In the genomic region with DNA sequence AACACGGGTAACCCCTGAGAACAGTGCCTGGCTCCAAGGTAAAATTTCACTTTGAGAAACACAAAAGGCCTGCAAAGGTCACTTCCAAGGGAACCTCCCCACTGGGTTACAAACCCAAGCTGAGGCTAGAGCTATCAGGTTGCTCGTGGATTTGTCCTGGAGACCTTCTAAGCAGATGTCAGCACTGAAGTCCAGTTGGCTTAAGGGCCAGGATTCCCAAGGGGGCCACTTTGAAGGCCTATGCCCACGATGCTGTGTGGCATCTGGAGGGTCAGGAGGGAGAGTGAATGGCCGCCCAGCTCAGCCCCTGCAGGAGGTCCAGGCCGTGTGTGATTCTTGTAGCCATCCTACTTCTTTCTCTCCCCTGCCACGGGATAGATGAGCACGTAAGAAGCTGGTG, we compare ENCODE assay signal across 24 cellular contexts.
"Had no signal": no experiment of that assay in that cellular context is flagged by ENCODE, and none has a peak within 500 bp of the region (broad histone marks: within the 10 kb centered on the region; RNA-seq: fewer than 3 reads in every experiment).

No MANE protein-coding gene starts in this region.

- H3K36me3 Mint-ChIP-seq: naive thymus-derived CD4-positive, alpha-beta T cell; natural killer cell; stimulated activated effector memory CD8-positive, alpha-beta T cell treated with anti-CD3 and anti-CD28 coated beads, Interleukin-12 subunit alpha, Interleukin-12 subunit beta, amount 100 ng/mL, for 72 hours; stimulated activated naive B cell treated with anti-CD40 and anti-IgM and Interleukin-4, amounts not matched to agents 10 μg/mL and 1 μg/mL and 100 μg/mL, for 72 hours had no signal

- H3K27ac Mint-ChIP-seq: naive thymus-derived CD4-positive, alpha-beta T cell; natural killer cell; nephron; neural progenitor cell; progenitor cell of endocrine pancreas; stimulated activated effector memory CD8-positive, alpha-beta T cell treated with anti-CD3 and anti-CD28 coated beads, Interleukin-12 subunit alpha, Interleukin-12 subunit beta, amount 100 ng/mL, for 72 hours; stimulated activated naive B cell treated with anti-CD40 and anti-IgM and Interleukin-4, amounts not matched to agents 10 μg/mL and 1 μg/mL and 100 μg/mL, for 72 hours; stimulated activated naive CD8-positive, alpha-beta T cell treated with anti-CD3 and anti-CD28 coated beads, Interleukin-15, Interleukin-2, amounts not matched to agents 100 ng/mL and 50 ng/mL, for 24 hours had no signal

- H3K4me3 Mint-ChIP-seq: naive thymus-derived CD4-positive, alpha-beta T cell; natural killer cell; nephron; neural progenitor cell; stimulated activated effector memory CD8-positive, alpha-beta T cell treated with anti-CD3 and anti-CD28 coated beads, Interleukin-12 subunit alpha, Interleukin-12 subunit beta, amount 100 ng/mL, for 72 hours; stimulated activated naive B cell treated with anti-CD40 and anti-IgM and Interleukin-4, amounts not matched to agents 10 μg/mL and 1 μg/mL and 100 μg/mL, for 72 hours; stimulated activated naive CD8-positive, alpha-beta T cell treated with anti-CD3 and anti-CD28 coated beads, Interleukin-15, Interleukin-2, amounts not matched to agents 100 ng/mL and 50 ng/mL, for 24 hours had no signal

- H3K4me1 Mint-ChIP-seq: naive thymus-derived CD4-positive, alpha-beta T cell; natural killer cell; stimulated activated effector memory CD8-positive, alpha-beta T cell treated with anti-CD3 and anti-CD28 coated beads, Interleukin-12 subunit alpha, Interleukin-12 subunit beta, amount 100 ng/mL, for 72 hours; stimulated activated naive B cell treated with anti-CD40 and anti-IgM and Interleukin-4, amounts not matched to agents 10 μg/mL and 1 μg/mL and 100 μg/mL, for 72 hours had no signal

- DNase-seq: naive thymus-derived CD4-positive, alpha-beta T cell; natural killer cell; occipital lobe; ovary; posterior cingulate gyrus; psoas muscle; right cardiac atrium; right lobe of liver; stimulated activated CD4-positive, alpha-beta T cell treated with anti-CD3 and anti-CD28 coated beads, Interleukin-15, amount 100 ng/mL, for 24 hours; stimulated activated CD4-positive, alpha-beta T cell treated with anti-CD3 and anti-CD28 coated beads, Interleukin-2, amount 100 ng/mL, for 24 hours; stimulated activated CD4-positive, alpha-beta T cell treated with anti-CD3 and anti-CD28 coated beads, Interleukin-2, amount 100 ng/mL, for 48 hours; stimulated activated CD4-positive, alpha-beta T cell treated with anti-CD3 and anti-CD28 coated beads, Interleukin-4, amount 100 ng/mL, for 24 hours; stimulated activated naive B cell treated with anti-CD40 and anti-IgM and Interleukin-4, amounts not matched to agents 10 μg/mL and 1 μg/mL and 100 μg/mL, for 72 hours; stimulated activated naive CD4-positive, alpha-beta T cell treated with Interleukin-2 at 50 U/mL for 16 hours; stomach; thyroid gland; trophoblast cell; upper lobe of right lung; uterus had no signal

- ATAC-seq: naive thymus-derived CD4-positive, alpha-beta T cell; natural killer cell; psoas muscle; right cardiac atrium; right lobe of liver; stimulated activated effector memory CD8-positive, alpha-beta T cell treated with anti-CD3 and anti-CD28 coated beads, Interleukin-12 subunit alpha, Interleukin-12 subunit beta, amount 100 ng/mL, for 72 hours; stimulated activated naive B cell treated with anti-CD40 and anti-IgM and Interleukin-4, amounts not matched to agents 10 μg/mL and 1 μg/mL and 100 μg/mL, for 72 hours; upper lobe of right lung had no signal

- H3K9me3 Mint-ChIP-seq: naive thymus-derived CD4-positive, alpha-beta T cell; natural killer cell; nephron; neural progenitor cell; stimulated activated effector memory CD8-positive, alpha-beta T cell treated with anti-CD3 and anti-CD28 coated beads, Interleukin-12 subunit alpha, Interleukin-12 subunit beta, amount 100 ng/mL, for 72 hours; stimulated activated naive B cell treated with anti-CD40 and anti-IgM and Interleukin-4, amounts not matched to agents 10 μg/mL and 1 μg/mL and 100 μg/mL, for 72 hours; stimulated activated naive CD8-positive, alpha-beta T cell treated with anti-CD3 and anti-CD28 coated beads, Interleukin-15, Interleukin-2, amounts not matched to agents 100 ng/mL and 50 ng/mL, for 24 hours had no signal
